1 cellular context compared by ENCODE assay signal in the genomic region with DNA sequence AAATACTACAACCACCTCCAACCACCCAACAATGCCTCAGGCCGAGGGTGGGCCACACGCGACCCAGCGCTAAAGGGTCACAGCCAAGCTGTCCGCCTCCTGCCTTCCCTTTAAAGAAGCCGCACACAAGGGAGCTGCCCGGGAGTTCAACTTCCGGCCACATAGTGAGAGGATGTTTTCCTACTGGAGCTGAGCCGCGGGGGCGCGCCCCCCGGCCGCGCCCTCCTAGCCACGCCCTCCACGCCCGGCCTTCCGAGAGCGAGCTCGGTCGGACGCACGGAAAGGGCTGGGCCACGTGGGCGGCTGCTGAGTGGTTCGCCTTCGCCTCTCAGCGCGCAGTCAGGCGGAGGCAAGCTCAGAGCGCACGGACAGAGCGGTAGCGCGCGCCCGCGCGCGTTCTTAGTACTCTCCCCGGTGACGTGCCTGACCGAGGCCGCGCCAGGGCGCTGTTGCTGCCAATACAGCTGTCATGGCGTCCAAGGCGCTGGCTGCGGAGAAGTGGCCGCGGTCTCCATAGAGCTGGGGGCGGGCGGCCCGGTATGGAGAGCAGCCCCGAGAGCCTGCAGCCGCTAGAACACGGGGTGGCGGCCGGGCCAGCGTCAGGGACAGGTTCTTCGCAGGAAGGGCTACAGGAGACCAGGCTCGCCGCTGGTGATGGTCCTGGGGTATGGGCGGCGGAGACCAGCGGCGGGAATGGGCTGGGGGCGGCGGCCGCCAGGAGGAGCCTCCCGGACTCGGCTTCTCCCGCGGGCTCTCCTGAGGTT.
TF ChIP-seq lines count a peak whose summit lies in the region.

A gene with protein sequence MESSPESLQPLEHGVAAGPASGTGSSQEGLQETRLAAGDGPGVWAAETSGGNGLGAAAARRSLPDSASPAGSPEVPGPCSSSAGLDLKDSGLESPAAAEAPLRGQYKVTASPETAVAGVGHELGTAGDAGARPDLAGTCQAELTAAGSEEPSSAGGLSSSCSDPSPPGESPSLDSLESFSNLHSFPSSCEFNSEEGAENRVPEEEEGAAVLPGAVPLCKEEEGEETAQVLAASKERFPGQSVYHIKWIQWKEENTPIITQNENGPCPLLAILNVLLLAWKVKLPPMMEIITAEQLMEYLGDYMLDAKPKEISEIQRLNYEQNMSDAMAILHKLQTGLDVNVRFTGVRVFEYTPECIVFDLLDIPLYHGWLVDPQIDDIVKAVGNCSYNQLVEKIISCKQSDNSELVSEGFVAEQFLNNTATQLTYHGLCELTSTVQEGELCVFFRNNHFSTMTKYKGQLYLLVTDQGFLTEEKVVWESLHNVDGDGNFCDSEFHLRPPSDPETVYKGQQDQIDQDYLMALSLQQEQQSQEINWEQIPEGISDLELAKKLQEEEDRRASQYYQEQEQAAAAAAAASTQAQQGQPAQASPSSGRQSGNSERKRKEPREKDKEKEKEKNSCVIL (plus strand): TSS at position 446 of the 764 bp plus-strand sequence. CDS start 94 bp downstream, at position 540.

TF ChIP-seq in H1, 55 proteins besides CTCF, POLR2A, EP300 and RAD21 (continues in another document):
- TF ChIP-seq, protein P1, sequence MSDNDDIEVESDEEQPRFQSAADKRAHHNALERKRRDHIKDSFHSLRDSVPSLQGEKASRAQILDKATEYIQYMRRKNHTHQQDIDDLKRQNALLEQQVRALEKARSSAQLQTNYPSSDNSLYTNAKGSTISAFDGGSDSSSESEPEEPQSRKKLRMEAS (IDR thresholded peaks at IDR 0.05), result peak; percentile 93
- TF ChIP-seq, protein P2, sequence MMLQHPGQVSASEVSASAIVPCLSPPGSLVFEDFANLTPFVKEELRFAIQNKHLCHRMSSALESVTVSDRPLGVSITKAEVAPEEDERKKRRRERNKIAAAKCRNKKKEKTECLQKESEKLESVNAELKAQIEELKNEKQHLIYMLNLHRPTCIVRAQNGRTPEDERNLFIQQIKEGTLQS (IDR thresholded peaks at IDR 0.05; ENCODE audit: insufficient read depth, low read depth, low read length), result 0 out of 2 replicates have a peak, but pooled peaks have one; percentile 20
- TF ChIP-seq CHD2 (IDR thresholded peaks at IDR 0.05; ENCODE audit: low read length), result no peak
- no peak for TF ChIP-seq FOSL1 (IDR thresholded peaks at IDR 0.05; ENCODE audit: insufficient read depth, low read depth, low read length)
- TF ChIP-seq YY1 (IDR thresholded peaks at IDR 0.05; ENCODE audit: low read depth, low read length), result peak; percentile 95
- TF ChIP-seq, protein P3, sequence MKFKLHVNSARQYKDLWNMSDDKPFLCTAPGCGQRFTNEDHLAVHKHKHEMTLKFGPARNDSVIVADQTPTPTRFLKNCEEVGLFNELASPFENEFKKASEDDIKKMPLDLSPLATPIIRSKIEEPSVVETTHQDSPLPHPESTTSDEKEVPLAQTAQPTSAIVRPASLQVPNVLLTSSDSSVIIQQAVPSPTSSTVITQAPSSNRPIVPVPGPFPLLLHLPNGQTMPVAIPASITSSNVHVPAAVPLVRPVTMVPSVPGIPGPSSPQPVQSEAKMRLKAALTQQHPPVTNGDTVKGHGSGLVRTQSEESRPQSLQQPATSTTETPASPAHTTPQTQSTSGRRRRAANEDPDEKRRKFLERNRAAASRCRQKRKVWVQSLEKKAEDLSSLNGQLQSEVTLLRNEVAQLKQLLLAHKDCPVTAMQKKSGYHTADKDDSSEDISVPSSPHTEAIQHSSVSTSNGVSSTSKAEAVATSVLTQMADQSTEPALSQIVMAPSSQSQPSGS (IDR thresholded peaks at IDR 0.05; ENCODE audit: low read length), result no peak
- TF ChIP-seq RNF2 (IDR thresholded peaks at IDR 0.05; ENCODE audit: borderline replicate concordance, low read depth, low read length, missing control alignments, poor library complexity, severe bottlenecking), result no peak
- peak; percentile 25 to 72; a peak in 1 of 4 replicates for TF ChIP-seq SIN3A (conservative IDR thresholded peaks at IDR 0.05 in 1 of 2, IDR thresholded peaks at IDR 0.05 in 1 of 2; ENCODE audit: low read depth in 1 of 2, low read length in 2 of 2)
- TF ChIP-seq BACH1 (IDR thresholded peaks at IDR 0.05; ENCODE audit: low read length), result no peak
- no peak for TF ChIP-seq TEAD4 (IDR thresholded peaks at IDR 0.05; ENCODE audit: low read depth, low read length)
- TF ChIP-seq NRF1 (IDR thresholded peaks at IDR 0.05; ENCODE audit: low read depth, low read length), result no peak
- TF ChIP-seq TCF12 (IDR thresholded peaks at IDR 0.05; ENCODE audit: low read depth, low read length), result no peak
- TF ChIP-seq CBX8 (IDR thresholded peaks at IDR 0.05; ENCODE audit: borderline replicate concordance, low read depth, low read length), result no peak
- TF ChIP-seq SP1 (IDR thresholded peaks at IDR 0.05; ENCODE audit: low read depth, low read length), result no peak
- no peak for TF ChIP-seq KDM4A (IDR thresholded peaks at IDR 0.05; ENCODE audit: low read depth, low read length, severe bottlenecking)
- TF ChIP-seq PHF8 (conservative IDR thresholded peaks at IDR 0.05; ENCODE audit: low read depth, low read length), result peak; percentile 66
- TF ChIP-seq ZNF274 (IDR thresholded peaks at IDR 0.05; ENCODE audit: borderline replicate concordance, extremely low read depth, low read length), result no peak
- no peak for TF ChIP-seq RXRA (IDR thresholded peaks at IDR 0.05; ENCODE audit: insufficient read depth, low read depth, low read length)
- TF ChIP-seq KDM5A (IDR thresholded peaks at IDR 0.05; ENCODE audit: low read length), result peak; percentile 63; the same call in 1 of the 2 replicates
- TF ChIP-seq JUN (IDR thresholded peaks at IDR 0.05; ENCODE audit: low read depth, low read length), result no peak
- TF ChIP-seq RFX5 (IDR thresholded peaks at IDR 0.05; ENCODE audit: borderline replicate concordance, low read depth, low read length), result no peak
- TF ChIP-seq EGR1 (IDR thresholded peaks at IDR 0.05; ENCODE audit: borderline replicate concordance, low read depth, low read length), result no peak; the same call in 1 of the 2 replicates
- TF ChIP-seq TAF1 (IDR thresholded peaks at IDR 0.05; ENCODE audit: low read depth, low read length), result no peak; the same call in none of the 2 replicates
- no peak for TF ChIP-seq SAP30 (IDR thresholded peaks at IDR 0.05; ENCODE audit: insufficient read depth, insufficient replicate concordance, low read length)
- peak; percentile 93 for TF ChIP-seq ASH2L (IDR thresholded peaks at IDR 0.05; ENCODE audit: low read length)
- TF ChIP-seq HDAC2 (IDR thresholded peaks at IDR 0.05; ENCODE audit: borderline replicate concordance in 1 of 2, low read depth in 2 of 2, low read length in 2 of 2), result peak; percentile 55 to 82; a peak in 1 of 4 replicates
- no peak for TF ChIP-seq CBX5 (IDR thresholded peaks at IDR 0.05; ENCODE audit: low read depth, low read length)
- TF ChIP-seq CEBPB (IDR thresholded peaks at IDR 0.05; ENCODE audit: low read depth, low read length), result no peak
- TF ChIP-seq, protein P4, sequence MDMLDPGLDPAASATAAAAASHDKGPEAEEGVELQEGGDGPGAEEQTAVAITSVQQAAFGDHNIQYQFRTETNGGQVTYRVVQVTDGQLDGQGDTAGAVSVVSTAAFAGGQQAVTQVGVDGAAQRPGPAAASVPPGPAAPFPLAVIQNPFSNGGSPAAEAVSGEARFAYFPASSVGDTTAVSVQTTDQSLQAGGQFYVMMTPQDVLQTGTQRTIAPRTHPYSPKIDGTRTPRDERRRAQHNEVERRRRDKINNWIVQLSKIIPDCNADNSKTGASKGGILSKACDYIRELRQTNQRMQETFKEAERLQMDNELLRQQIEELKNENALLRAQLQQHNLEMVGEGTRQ (IDR thresholded peaks at IDR 0.05; ENCODE audit: low read length), result peak; percentile 84
- TF ChIP-seq SUZ12 (IDR thresholded peaks at IDR 0.05; ENCODE audit: low read length), result no peak
- no peak for TF ChIP-seq KDM1A (IDR thresholded peaks at IDR 0.05; ENCODE audit: borderline replicate concordance, low read length)
- TF ChIP-seq RBBP5 (IDR thresholded peaks at IDR 0.05; ENCODE audit: borderline replicate concordance, low read depth, low read length), result peak; percentile 69; the same call in 1 of the 2 replicates
- no peak for TF ChIP-seq CTBP2 (IDR thresholded peaks at IDR 0.05; ENCODE audit: borderline replicate concordance, insufficient read depth, insufficient read length, low read length)
- TF ChIP-seq NANOG (IDR thresholded peaks at IDR 0.05; ENCODE audit: insufficient read depth, low read depth, low read length, poor library complexity, severe bottlenecking), result no peak
- no peak for TF ChIP-seq SP4 (IDR thresholded peaks at IDR 0.05; ENCODE audit: low read length)
- TF ChIP-seq SRF (IDR thresholded peaks at IDR 0.05; ENCODE audit: low read depth, low read length), result no peak
- TF ChIP-seq, protein P5, sequence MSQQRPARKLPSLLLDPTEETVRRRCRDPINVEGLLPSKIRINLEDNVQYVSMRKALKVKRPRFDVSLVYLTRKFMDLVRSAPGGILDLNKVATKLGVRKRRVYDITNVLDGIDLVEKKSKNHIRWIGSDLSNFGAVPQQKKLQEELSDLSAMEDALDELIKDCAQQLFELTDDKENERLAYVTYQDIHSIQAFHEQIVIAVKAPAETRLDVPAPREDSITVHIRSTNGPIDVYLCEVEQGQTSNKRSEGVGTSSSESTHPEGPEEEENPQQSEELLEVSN (IDR thresholded peaks at IDR 0.05), result peak; percentile 53; the same call in 1 of the 2 replicates
- no peak for TF ChIP-seq GTF2F1 (IDR thresholded peaks at IDR 0.05; ENCODE audit: borderline replicate concordance, low read depth, low read length)
- no peak for TF ChIP-seq SIRT6 (IDR thresholded peaks at IDR 0.05; ENCODE audit: low read length)
- TF ChIP-seq HDAC6 (IDR thresholded peaks at IDR 0.05; ENCODE audit: low read depth, low read length), result no peak
- no peak for TF ChIP-seq SIX5 (IDR thresholded peaks at IDR 0.05; ENCODE audit: low read depth, low read length)
- TF ChIP-seq EZH2 (IDR thresholded peaks at IDR 0.05; ENCODE audit: low read depth, low read length, severe bottlenecking), result no peak
- no peak for TF ChIP-seq GABPA (IDR thresholded peaks at IDR 0.05; ENCODE audit: borderline replicate concordance, insufficient read depth, low read length)
- TF ChIP-seq, protein P6, sequence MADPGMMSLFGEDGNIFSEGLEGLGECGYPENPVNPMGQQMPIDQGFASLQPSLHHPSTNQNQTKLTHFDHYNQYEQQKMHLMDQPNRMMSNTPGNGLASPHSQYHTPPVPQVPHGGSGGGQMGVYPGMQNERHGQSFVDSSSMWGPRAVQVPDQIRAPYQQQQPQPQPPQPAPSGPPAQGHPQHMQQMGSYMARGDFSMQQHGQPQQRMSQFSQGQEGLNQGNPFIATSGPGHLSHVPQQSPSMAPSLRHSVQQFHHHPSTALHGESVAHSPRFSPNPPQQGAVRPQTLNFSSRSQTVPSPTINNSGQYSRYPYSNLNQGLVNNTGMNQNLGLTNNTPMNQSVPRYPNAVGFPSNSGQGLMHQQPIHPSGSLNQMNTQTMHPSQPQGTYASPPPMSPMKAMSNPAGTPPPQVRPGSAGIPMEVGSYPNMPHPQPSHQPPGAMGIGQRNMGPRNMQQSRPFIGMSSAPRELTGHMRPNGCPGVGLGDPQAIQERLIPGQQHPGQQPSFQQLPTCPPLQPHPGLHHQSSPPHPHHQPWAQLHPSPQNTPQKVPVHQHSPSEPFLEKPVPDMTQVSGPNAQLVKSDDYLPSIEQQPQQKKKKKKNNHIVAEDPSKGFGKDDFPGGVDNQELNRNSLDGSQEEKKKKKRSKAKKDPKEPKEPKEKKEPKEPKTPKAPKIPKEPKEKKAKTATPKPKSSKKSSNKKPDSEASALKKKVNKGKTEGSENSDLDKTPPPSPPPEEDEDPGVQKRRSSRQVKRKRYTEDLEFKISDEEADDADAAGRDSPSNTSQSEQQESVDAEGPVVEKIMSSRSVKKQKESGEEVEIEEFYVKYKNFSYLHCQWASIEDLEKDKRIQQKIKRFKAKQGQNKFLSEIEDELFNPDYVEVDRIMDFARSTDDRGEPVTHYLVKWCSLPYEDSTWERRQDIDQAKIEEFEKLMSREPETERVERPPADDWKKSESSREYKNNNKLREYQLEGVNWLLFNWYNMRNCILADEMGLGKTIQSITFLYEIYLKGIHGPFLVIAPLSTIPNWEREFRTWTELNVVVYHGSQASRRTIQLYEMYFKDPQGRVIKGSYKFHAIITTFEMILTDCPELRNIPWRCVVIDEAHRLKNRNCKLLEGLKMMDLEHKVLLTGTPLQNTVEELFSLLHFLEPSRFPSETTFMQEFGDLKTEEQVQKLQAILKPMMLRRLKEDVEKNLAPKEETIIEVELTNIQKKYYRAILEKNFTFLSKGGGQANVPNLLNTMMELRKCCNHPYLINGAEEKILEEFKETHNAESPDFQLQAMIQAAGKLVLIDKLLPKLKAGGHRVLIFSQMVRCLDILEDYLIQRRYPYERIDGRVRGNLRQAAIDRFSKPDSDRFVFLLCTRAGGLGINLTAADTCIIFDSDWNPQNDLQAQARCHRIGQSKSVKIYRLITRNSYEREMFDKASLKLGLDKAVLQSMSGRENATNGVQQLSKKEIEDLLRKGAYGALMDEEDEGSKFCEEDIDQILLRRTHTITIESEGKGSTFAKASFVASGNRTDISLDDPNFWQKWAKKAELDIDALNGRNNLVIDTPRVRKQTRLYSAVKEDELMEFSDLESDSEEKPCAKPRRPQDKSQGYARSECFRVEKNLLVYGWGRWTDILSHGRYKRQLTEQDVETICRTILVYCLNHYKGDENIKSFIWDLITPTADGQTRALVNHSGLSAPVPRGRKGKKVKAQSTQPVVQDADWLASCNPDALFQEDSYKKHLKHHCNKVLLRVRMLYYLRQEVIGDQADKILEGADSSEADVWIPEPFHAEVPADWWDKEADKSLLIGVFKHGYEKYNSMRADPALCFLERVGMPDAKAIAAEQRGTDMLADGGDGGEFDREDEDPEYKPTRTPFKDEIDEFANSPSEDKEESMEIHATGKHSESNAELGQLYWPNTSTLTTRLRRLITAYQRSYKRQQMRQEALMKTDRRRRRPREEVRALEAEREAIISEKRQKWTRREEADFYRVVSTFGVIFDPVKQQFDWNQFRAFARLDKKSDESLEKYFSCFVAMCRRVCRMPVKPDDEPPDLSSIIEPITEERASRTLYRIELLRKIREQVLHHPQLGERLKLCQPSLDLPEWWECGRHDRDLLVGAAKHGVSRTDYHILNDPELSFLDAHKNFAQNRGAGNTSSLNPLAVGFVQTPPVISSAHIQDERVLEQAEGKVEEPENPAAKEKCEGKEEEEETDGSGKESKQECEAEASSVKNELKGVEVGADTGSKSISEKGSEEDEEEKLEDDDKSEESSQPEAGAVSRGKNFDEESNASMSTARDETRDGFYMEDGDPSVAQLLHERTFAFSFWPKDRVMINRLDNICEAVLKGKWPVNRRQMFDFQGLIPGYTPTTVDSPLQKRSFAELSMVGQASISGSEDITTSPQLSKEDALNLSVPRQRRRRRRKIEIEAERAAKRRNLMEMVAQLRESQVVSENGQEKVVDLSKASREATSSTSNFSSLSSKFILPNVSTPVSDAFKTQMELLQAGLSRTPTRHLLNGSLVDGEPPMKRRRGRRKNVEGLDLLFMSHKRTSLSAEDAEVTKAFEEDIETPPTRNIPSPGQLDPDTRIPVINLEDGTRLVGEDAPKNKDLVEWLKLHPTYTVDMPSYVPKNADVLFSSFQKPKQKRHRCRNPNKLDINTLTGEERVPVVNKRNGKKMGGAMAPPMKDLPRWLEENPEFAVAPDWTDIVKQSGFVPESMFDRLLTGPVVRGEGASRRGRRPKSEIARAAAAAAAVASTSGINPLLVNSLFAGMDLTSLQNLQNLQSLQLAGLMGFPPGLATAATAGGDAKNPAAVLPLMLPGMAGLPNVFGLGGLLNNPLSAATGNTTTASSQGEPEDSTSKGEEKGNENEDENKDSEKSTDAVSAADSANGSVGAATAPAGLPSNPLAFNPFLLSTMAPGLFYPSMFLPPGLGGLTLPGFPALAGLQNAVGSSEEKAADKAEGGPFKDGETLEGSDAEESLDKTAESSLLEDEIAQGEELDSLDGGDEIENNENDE (IDR thresholded peaks at IDR 0.05; ENCODE audit: insufficient replicate concordance, low read length), result no peak
- no peak for TF ChIP-seq POU5F1 (IDR thresholded peaks at IDR 0.05; ENCODE audit: low read depth, low read length)
- TF ChIP-seq POLR2AphosphoS5 (IDR thresholded peaks at IDR 0.05; ENCODE audit: low read depth, low read length), result peak; percentile 18; the same call in 1 of the 2 replicates
- TF ChIP-seq TBP (IDR thresholded peaks at IDR 0.05; ENCODE audit: low read depth, low read length), result peak; percentile 79
